ENCODE assay signal across 7 cellular contexts in genomic region chr16:56183266-56183665, GRCh38. TPM values are rescaled to one million over a fixed set of nuclear protein-coding genes. Genes with fewer than 3 reads are reported as not detected.
"Had no signal": no experiment of that assay in that cellular context is flagged by ENCODE, and none has a peak within 500 bp of the region (broad histone marks: within the 10 kb centered on the region; RNA-seq: fewer than 3 reads in every experiment).

No MANE protein-coding gene starts in this region.

- FAIRE-seq: H1, H54, HepG2 had no signal

- H2AFZ ChIP-seq: GM23338 had no signal

- H3K4me3 ChIP-seq: GM23338 had no signal

- DNase-seq: H9, HCEC 1CT had no signal

- H3K27ac ChIP-seq: HL-60 had no signal

- H3K4me2 ChIP-seq: GM23338 had no signal

RNA-seq across cellular contexts. Expression of gene GNAO1, which starts 8.0 kb away (rescaled TPM):
- total RNA-seq: HepG2 had no signal
- polyA plus RNA-seq: HepG2 had no signal
